1 cellular context compared by ENCODE assay signal in the genomic region with DNA sequence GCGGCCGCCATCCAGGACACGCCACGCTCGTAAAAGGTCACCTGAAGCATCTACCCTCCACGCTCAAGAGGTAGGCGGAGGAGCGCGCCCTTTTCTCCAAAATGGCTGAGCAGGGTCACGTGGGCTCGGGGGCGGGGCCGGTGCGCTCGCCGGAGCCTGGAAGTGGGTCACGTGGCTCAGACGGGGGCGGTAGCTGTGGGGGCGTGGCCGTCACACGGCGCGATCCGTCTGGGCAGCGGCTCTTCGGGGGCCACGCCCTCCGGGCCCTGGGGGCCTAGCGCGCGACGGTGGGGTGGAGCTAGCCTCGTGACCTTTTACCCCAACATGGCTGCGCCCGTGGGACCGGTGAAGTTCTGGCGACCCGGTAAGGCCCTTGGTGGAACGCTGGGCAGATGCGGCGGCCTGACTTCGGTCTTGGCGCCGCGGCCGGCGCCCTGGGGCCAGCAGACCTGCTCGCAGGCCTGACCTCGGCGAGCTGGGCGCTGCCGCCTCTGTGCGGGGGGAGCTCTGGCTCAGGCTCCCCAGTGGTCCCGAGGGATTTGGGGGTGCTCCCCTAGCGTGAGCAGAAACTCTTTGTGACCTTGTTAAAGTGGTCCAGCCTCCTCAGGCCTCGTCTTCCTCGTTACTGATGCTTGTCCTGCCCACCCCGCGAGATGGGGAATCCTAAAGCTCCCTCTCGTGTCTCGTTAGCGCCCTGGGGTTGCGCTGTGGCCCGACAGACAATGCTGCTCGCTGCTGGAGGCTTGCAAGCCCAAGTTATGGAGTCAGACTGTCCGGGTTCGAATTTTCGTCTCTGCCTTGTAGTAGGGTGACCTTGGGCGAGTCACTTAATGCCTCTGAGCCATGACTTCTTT.
TF ChIP-seq lines count a peak whose summit lies in the region.

A gene with protein sequence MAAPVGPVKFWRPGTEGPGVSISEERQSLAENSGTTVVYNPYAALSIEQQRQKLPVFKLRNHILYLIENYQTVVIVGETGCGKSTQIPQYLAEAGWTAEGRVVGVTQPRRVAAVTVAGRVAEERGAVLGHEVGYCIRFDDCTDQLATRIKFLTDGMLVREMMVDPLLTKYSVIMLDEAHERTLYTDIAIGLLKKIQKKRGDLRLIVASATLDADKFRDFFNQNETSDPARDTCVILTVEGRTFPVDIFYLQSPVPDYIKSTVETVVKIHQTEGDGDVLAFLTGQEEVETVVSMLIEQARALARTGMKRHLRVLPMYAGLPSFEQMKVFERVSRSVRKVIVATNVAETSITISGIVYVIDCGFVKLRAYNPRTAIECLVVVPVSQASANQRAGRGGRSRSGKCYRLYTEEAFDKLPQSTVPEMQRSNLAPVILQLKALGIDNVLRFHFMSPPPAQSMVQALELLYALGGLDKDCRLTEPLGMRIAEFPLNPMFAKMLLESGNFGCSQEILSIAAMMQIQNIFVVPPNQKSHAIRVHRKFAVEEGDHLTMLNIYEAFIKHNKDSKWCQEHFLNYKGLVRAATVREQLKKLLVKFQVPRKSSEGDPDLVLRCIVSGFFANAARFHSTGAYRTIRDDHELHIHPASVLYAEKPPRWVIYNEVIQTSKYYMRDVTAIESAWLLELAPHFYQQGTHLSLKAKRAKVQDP (plus strand): TSS at position 301 of the 854 bp plus-strand sequence. CDS start 24 bp downstream, at position 325.

TF ChIP-seq in K562, 482 proteins besides CTCF, POLR2A, EP300 and RAD21 (continued from another document and continues in another):
- TF ChIP-seq TAF15 (IDR thresholded peaks at IDR 0.05; ENCODE audit: low read depth, low read length) (no peak), NFE2 (IDR thresholded peaks at IDR 0.05; ENCODE audit: low read depth) (no peak), ZNF76 (CRISPR knock-in tag; IDR thresholded peaks at IDR 0.05; ENCODE audit: borderline replicate concordance) (no peak), FOXJ2 (tag; IDR thresholded peaks at IDR 0.05) (no peak), STAG1 (CRISPR knock-in tag; IDR thresholded peaks at IDR 0.05; ENCODE audit: borderline replicate concordance) (no peak), U2AF1 (optimal IDR thresholded peaks at IDR 0.05; ENCODE audit: low read depth, low read length) (peak; percentile 64), CEBPG (CRISPR knock-in tag; IDR thresholded peaks at IDR 0.05) (no peak), CEBPG (tag; conservative IDR thresholded peaks at IDR 0.05 in 1 of 2, IDR thresholded peaks at IDR 0.05 in 1 of 2) (no peak), SMARCE1 (IDR thresholded peaks at IDR 0.05) (no peak), CAMTA2 (CRISPR knock-in tag; conservative IDR thresholded peaks at IDR 0.05) (no peak), ARID2 (IDR thresholded peaks at IDR 0.05) (0 out of 2 replicates have a peak, but pooled peaks have one; percentile 14), BRD4 (IDR thresholded peaks at IDR 0.05) (peak; percentile 6; the same call in 1 of the 2 replicates), PRMT5 (CRISPR knock-in tag; IDR thresholded peaks at IDR 0.05) (no peak), ZSCAN32 (CRISPR knock-in tag; IDR thresholded peaks at IDR 0.05) (no peak), HNRNPK (IDR thresholded peaks at IDR 0.05; ENCODE audit: low read depth, low read length, poor library complexity, severe bottlenecking) (no peak), SMAD3 (CRISPR knock-in tag; conservative IDR thresholded peaks at IDR 0.05) (no peak), SP2 (IDR thresholded peaks at IDR 0.05; ENCODE audit: extremely low read depth, low read depth, low read length, poor library complexity, severe bottlenecking) (no peak), ZKSCAN3 (CRISPR knock-in tag; IDR thresholded peaks at IDR 0.05) (no peak)
- TF ChIP-seq, protein P1, sequence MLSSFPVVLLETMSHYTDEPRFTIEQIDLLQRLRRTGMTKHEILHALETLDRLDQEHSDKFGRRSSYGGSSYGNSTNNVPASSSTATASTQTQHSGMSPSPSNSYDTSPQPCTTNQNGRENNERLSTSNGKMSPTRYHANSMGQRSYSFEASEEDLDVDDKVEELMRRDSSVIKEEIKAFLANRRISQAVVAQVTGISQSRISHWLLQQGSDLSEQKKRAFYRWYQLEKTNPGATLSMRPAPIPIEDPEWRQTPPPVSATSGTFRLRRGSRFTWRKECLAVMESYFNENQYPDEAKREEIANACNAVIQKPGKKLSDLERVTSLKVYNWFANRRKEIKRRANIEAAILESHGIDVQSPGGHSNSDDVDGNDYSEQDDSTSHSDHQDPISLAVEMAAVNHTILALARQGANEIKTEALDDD (IDR thresholded peaks at IDR 0.05) = no peak
- TF ChIP-seq, protein P2, sequence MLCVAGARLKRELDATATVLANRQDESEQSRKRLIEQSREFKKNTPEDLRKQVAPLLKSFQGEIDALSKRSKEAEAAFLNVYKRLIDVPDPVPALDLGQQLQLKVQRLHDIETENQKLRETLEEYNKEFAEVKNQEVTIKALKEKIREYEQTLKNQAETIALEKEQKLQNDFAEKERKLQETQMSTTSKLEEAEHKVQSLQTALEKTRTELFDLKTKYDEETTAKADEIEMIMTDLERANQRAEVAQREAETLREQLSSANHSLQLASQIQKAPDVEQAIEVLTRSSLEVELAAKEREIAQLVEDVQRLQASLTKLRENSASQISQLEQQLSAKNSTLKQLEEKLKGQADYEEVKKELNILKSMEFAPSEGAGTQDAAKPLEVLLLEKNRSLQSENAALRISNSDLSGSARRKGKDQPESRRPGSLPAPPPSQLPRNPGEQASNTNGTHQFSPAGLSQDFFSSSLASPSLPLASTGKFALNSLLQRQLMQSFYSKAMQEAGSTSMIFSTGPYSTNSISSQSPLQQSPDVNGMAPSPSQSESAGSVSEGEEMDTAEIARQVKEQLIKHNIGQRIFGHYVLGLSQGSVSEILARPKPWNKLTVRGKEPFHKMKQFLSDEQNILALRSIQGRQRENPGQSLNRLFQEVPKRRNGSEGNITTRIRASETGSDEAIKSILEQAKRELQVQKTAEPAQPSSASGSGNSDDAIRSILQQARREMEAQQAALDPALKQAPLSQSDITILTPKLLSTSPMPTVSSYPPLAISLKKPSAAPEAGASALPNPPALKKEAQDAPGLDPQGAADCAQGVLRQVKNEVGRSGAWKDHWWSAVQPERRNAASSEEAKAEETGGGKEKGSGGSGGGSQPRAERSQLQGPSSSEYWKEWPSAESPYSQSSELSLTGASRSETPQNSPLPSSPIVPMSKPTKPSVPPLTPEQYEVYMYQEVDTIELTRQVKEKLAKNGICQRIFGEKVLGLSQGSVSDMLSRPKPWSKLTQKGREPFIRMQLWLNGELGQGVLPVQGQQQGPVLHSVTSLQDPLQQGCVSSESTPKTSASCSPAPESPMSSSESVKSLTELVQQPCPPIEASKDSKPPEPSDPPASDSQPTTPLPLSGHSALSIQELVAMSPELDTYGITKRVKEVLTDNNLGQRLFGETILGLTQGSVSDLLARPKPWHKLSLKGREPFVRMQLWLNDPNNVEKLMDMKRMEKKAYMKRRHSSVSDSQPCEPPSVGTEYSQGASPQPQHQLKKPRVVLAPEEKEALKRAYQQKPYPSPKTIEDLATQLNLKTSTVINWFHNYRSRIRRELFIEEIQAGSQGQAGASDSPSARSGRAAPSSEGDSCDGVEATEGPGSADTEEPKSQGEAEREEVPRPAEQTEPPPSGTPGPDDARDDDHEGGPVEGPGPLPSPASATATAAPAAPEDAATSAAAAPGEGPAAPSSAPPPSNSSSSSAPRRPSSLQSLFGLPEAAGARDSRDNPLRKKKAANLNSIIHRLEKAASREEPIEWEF (CRISPR knock-in tag; IDR thresholded peaks at IDR 0.05) = no peak
- TF ChIP-seq, protein P3, sequence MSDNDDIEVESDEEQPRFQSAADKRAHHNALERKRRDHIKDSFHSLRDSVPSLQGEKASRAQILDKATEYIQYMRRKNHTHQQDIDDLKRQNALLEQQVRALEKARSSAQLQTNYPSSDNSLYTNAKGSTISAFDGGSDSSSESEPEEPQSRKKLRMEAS (CRISPR knock-in tag; IDR thresholded peaks at IDR 0.05) = peak; percentile 97
- TF ChIP-seq, protein P4, sequence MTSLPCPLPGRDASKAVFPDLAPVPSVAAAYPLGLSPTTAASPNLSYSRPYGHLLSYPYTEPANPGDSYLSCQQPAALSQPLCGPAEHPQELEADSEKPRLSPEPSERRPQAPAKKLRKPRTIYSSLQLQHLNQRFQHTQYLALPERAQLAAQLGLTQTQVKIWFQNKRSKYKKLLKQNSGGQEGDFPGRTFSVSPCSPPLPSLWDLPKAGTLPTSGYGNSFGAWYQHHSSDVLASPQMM (CRISPR knock-in tag; IDR thresholded peaks at IDR 0.05) = no peak
- TF ChIP-seq, protein P5, sequence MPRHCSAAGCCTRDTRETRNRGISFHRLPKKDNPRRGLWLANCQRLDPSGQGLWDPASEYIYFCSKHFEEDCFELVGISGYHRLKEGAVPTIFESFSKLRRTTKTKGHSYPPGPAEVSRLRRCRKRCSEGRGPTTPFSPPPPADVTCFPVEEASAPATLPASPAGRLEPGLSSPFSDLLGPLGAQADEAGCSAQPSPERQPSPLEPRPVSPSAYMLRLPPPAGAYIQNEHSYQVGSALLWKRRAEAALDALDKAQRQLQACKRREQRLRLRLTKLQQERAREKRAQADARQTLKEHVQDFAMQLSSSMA (CRISPR knock-in tag; IDR thresholded peaks at IDR 0.05) = peak; percentile 47; the same call in 1 of the 2 replicates
- TF ChIP-seq, protein P6, sequence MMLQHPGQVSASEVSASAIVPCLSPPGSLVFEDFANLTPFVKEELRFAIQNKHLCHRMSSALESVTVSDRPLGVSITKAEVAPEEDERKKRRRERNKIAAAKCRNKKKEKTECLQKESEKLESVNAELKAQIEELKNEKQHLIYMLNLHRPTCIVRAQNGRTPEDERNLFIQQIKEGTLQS (IDR thresholded peaks at IDR 0.05) = peak; percentile 48
- TF ChIP-seq, protein P6 (CRISPR knock-in tag; conservative IDR thresholded peaks at IDR 0.05) = no peak
- TF ChIP-seq, protein P7, sequence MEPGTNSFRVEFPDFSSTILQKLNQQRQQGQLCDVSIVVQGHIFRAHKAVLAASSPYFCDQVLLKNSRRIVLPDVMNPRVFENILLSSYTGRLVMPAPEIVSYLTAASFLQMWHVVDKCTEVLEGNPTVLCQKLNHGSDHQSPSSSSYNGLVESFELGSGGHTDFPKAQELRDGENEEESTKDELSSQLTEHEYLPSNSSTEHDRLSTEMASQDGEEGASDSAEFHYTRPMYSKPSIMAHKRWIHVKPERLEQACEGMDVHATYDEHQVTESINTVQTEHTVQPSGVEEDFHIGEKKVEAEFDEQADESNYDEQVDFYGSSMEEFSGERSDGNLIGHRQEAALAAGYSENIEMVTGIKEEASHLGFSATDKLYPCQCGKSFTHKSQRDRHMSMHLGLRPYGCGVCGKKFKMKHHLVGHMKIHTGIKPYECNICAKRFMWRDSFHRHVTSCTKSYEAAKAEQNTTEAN (CRISPR knock-in tag; IDR thresholded peaks at IDR 0.05) = no peak
- TF ChIP-seq, protein P8, sequence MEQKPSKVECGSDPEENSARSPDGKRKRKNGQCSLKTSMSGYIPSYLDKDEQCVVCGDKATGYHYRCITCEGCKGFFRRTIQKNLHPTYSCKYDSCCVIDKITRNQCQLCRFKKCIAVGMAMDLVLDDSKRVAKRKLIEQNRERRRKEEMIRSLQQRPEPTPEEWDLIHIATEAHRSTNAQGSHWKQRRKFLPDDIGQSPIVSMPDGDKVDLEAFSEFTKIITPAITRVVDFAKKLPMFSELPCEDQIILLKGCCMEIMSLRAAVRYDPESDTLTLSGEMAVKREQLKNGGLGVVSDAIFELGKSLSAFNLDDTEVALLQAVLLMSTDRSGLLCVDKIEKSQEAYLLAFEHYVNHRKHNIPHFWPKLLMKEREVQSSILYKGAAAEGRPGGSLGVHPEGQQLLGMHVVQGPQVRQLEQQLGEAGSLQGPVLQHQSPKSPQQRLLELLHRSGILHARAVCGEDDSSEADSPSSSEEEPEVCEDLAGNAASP (IDR thresholded peaks at IDR 0.05) = no peak
- TF ChIP-seq, protein P9, sequence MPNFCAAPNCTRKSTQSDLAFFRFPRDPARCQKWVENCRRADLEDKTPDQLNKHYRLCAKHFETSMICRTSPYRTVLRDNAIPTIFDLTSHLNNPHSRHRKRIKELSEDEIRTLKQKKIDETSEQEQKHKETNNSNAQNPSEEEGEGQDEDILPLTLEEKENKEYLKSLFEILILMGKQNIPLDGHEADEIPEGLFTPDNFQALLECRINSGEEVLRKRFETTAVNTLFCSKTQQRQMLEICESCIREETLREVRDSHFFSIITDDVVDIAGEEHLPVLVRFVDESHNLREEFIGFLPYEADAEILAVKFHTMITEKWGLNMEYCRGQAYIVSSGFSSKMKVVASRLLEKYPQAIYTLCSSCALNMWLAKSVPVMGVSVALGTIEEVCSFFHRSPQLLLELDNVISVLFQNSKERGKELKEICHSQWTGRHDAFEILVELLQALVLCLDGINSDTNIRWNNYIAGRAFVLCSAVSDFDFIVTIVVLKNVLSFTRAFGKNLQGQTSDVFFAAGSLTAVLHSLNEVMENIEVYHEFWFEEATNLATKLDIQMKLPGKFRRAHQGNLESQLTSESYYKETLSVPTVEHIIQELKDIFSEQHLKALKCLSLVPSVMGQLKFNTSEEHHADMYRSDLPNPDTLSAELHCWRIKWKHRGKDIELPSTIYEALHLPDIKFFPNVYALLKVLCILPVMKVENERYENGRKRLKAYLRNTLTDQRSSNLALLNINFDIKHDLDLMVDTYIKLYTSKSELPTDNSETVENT (CRISPR knock-in tag; IDR thresholded peaks at IDR 0.05) = peak; percentile 25; the same call in 1 of the 2 replicates
- TF ChIP-seq, protein P10, sequence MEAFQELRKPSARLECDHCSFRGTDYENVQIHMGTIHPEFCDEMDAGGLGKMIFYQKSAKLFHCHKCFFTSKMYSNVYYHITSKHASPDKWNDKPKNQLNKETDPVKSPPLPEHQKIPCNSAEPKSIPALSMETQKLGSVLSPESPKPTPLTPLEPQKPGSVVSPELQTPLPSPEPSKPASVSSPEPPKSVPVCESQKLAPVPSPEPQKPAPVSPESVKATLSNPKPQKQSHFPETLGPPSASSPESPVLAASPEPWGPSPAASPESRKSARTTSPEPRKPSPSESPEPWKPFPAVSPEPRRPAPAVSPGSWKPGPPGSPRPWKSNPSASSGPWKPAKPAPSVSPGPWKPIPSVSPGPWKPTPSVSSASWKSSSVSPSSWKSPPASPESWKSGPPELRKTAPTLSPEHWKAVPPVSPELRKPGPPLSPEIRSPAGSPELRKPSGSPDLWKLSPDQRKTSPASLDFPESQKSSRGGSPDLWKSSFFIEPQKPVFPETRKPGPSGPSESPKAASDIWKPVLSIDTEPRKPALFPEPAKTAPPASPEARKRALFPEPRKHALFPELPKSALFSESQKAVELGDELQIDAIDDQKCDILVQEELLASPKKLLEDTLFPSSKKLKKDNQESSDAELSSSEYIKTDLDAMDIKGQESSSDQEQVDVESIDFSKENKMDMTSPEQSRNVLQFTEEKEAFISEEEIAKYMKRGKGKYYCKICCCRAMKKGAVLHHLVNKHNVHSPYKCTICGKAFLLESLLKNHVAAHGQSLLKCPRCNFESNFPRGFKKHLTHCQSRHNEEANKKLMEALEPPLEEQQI (IDR thresholded peaks at IDR 0.05) = no peak
- TF ChIP-seq, protein P11, sequence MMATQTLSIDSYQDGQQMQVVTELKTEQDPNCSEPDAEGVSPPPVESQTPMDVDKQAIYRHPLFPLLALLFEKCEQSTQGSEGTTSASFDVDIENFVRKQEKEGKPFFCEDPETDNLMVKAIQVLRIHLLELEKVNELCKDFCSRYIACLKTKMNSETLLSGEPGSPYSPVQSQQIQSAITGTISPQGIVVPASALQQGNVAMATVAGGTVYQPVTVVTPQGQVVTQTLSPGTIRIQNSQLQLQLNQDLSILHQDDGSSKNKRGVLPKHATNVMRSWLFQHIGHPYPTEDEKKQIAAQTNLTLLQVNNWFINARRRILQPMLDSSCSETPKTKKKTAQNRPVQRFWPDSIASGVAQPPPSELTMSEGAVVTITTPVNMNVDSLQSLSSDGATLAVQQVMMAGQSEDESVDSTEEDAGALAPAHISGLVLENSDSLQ (IDR thresholded peaks at IDR 0.05) = peak; percentile 60; the same call in 1 of the 2 replicates
